30 cellular contexts compared by ENCODE assay signal in the genomic region with DNA sequence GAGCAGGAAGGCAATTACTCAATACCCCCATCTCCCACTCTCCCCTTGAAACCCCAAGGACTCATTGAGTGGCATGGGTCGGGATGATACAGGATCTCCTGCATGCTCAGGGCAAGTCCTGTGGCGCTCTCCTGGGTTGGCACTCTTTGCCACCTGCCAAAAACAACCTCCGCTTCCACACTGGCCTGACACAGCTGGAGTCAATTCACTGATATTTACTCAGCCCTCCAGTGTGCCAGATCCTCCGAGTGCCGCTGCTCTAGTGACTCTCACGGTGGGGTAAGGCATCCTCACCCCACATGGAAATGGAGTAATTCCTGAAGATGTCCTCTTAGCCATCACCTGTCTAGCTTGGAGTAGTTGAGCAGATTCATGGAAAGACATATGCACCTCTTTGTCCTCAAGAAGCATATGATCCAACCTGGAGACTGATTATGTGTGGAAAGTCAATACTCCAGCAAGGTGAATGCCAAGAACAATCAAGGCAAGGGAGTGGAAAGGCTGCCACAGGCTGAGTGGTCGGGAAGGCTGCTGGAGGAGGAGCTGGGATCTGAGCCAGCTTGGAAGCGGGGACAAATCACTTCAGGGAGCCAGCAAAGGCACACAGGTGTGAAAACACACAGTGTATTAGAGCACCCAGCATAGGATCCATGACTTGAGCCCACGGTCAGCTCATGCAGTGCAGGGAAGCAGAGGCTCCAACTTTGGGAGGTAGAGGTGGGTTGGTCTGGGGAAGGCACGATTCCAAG. TPM values are rescaled to one million over a fixed set of nuclear protein-coding genes. Genes with fewer than 3 reads are reported as not detected.
DNase-seq lines count a peak whose midpoint lies in the region; ATAC-seq and TF ChIP-seq lines count a peak whose summit lies in the region.
"Had no signal": no experiment of that assay in that cellular context is flagged by ENCODE, and none has a peak within 500 bp of the region (broad histone marks: within the 10 kb centered on the region; RNA-seq: fewer than 3 reads in every experiment).

No MANE protein-coding gene starts in this region.

- DNase-seq in COR-L47 (lab: John Stamatoyannopoulos, UW) (peak; percentile 83), NCI-H1105 (lab: John Stamatoyannopoulos, UW) (peak; percentile 20), NCI-H345 (lab: John Stamatoyannopoulos, UW) (peak; percentile 93), chondrocyte (ENCODE audit: low spot score) (peak; percentile 58), foreskin keratinocyte (no peak), ACHN (no peak)
- DNase-seq: activated CD4-positive, alpha-beta T cell treated with anti-CD3 and anti-CD28 coated beads, Interleukin-2, amount 10 ng/mL, durations not matched to agents 7 days and 5 days; activated naive CD4-positive, alpha-beta T cell; activated T-cell treated with anti-CD3 and anti-CD28 coated beads, Interleukin-2, amount 50 U/mL, for 48 hours; adrenal gland; C1 segment of cervical spinal cord; cortex of kidney; esophagus squamous epithelium; hippocampal formation; IMR-90; left ventricle myocardium inferior; naive B cell; NCI-H1694 treated with DMSO at 0.1 percent for 48 hours; occipital lobe; Right ventricle myocardium superior; small intestine; stimulated activated CD4-positive, alpha-beta T cell treated with anti-CD3 and anti-CD28 coated beads, Interleukin-2, amount 100 ng/mL, for 24 hours; T-helper 9 cell; upper lobe of left lung had no signal

- no peak overlapping the region for H3K4me3 Mint-ChIP-seq in chondrocyte (ENCODE audit: unreplicated experiment)
- H3K4me3 Mint-ChIP-seq: activated CD4-positive, alpha-beta T cell treated with anti-CD3 and anti-CD28 coated beads, Interleukin-2, amount 10 ng/mL, durations not matched to agents 7 days and 5 days; naive B cell had no signal

- H3K27me3 ChIP-seq in foreskin keratinocyte: peaks cover 7% of the 10 kb centered on the region
- H3K27me3 ChIP-seq: upper lobe of left lung had no signal

- no peaks in the 10 kb centered on the region for H3K36me3 Mint-ChIP-seq in chondrocyte (ENCODE audit: low read depth)
- H3K36me3 Mint-ChIP-seq: naive B cell had no signal

- in situ Hi-C loops in ACHN (cut with HindIII; ENCODE audit: low pct_ligation_motif_present, low pct_unique_long_range_greater_than_20kb, low sequenced_read_pairs): no loop called here

- no peak overlapping the region for H3K27ac ChIP-seq in foreskin keratinocyte
- H3K27ac ChIP-seq: adrenal gland, esophagus squamous epithelium, gastroesophageal sphincter, left ventricle myocardium inferior, upper lobe of left lung had no signal

- H3K4me1 Mint-ChIP-seq in chondrocyte (ENCODE audit: low read depth): no peaks in the 10 kb centered on the region

- H3K27ac Mint-ChIP-seq in chondrocyte (ENCODE audit: unreplicated experiment): no peak overlapping the region
- H3K27ac Mint-ChIP-seq: activated CD4-positive, alpha-beta T cell treated with anti-CD3 and anti-CD28 coated beads, Interleukin-2, amount 10 ng/mL, durations not matched to agents 7 days and 5 days had no signal

- H3K9me3 Mint-ChIP-seq in chondrocyte (ENCODE audit: low read depth): no peaks in the 10 kb centered on the region
- H3K9me3 Mint-ChIP-seq: activated CD4-positive, alpha-beta T cell treated with anti-CD3 and anti-CD28 coated beads, Interleukin-2, amount 10 ng/mL, durations not matched to agents 7 days and 5 days; naive B cell had no signal

- TF ChIP-seq CTCF in chondrocyte (IDR thresholded peaks at IDR 0.05): no peak
- TF ChIP-seq CTCF in foreskin keratinocyte (conservative IDR thresholded peaks at IDR 0.05): no peak

- ATAC-seq in foreskin keratinocyte (no peak), HG02970 (IDR thresholded peaks at IDR 0.05; ENCODE audit: low FRiP score, unreplicated experiment) (no peak), HG02798 (IDR thresholded peaks at IDR 0.05; ENCODE audit: poor library complexity, unreplicated experiment) (no peak)
- ATAC-seq: gastroesophageal sphincter, HCT116 had no signal

- H3K27me3 Mint-ChIP-seq in chondrocyte (ENCODE audit: low read depth): peaks cover 24% of the 10 kb centered on the region

- H3K4me1 ChIP-seq in foreskin keratinocyte: peaks cover under 1% of the 10 kb centered on the region
- H3K4me1 ChIP-seq: adrenal gland, esophagus squamous epithelium, gastroesophageal sphincter had no signal

RNA-seq across cellular contexts. Expression of gene GOSR2, which starts 12.6 kb away (rescaled TPM):
- total RNA-seq in chondrocyte (56.5 to 77.7 TPM (median 58.8 TPM) in 3 replicates), foreskin keratinocyte (34.6 and 41.1 TPM in 2 replicates)
- 34.3 and 38.4 TPM in 2 replicates for polyA plus RNA-seq in foreskin keratinocyte

RNA-seq across cellular contexts. Expression of gene WNT9B, which starts 59.0 kb away (rescaled TPM):
- total RNA-seq in chondrocyte (not detected in 3 replicates), foreskin keratinocyte (not detected in 2 replicates)
- polyA plus RNA-seq in foreskin keratinocyte: not detected in 2 replicates
- total RNA-seq: activated CD4-positive, alpha-beta T cell treated with anti-CD3 and anti-CD28 coated beads, Interleukin-2, amount 10 ng/mL, durations not matched to agents 7 days and 5 days; bronchial epithelial cell; G401; IMR-90; occipital lobe had no signal
- polyA plus RNA-seq: IMR-90 had no signal

Comparison
In these comparisons a context has a peak if more than half of its experiments do, and no peak if none do; other contexts are left out.
1. DNase-seq: peak in COR-L47 (single experiment), NCI-H1105 (single experiment), NCI-H345 (single experiment) and chondrocyte (single experiment); none in foreskin keratinocyte (0 of 2) and ACHN (single experiment).